In genomic region chr7:28037220-28038010, GRCh38 we compare ENCODE assay signal across 1 cellular context.
A peak's percentile ranks its signal among the peaks of the same experiment; 100 is the strongest.
TF ChIP-seq lines count a peak whose summit lies in the region.

No MANE protein-coding gene starts in this region.

TF ChIP-seq in GM12878, 131 proteins besides CTCF, POLR2A, EP300 and RAD21 (continued from another document):
- TF ChIP-seq, protein P1, sequence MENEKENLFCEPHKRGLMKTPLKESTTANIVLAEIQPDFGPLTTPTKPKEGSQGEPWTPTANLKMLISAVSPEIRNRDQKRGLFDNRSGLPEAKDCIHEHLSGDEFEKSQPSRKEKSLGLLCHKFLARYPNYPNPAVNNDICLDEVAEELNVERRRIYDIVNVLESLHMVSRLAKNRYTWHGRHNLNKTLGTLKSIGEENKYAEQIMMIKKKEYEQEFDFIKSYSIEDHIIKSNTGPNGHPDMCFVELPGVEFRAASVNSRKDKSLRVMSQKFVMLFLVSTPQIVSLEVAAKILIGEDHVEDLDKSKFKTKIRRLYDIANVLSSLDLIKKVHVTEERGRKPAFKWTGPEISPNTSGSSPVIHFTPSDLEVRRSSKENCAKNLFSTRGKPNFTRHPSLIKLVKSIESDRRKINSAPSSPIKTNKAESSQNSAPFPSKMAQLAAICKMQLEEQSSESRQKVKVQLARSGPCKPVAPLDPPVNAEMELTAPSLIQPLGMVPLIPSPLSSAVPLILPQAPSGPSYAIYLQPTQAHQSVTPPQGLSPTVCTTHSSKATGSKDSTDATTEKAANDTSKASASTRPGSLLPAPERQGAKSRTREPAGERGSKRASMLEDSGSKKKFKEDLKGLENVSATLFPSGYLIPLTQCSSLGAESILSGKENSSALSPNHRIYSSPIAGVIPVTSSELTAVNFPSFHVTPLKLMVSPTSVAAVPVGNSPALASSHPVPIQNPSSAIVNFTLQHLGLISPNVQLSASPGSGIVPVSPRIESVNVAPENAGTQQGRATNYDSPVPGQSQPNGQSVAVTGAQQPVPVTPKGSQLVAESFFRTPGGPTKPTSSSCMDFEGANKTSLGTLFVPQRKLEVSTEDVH (IDR thresholded peaks at IDR 0.05; ENCODE audit: low read depth, partially characterized antibody) = no peak
- TF ChIP-seq SP1 (IDR thresholded peaks at IDR 0.05; ENCODE audit: low read depth, low read length) (peak; percentile 16), SMC3 (IDR thresholded peaks at IDR 0.05; ENCODE audit: borderline replicate concordance, low read length) (no peak), RB1 (IDR thresholded peaks at IDR 0.05; ENCODE audit: borderline replicate concordance) (no peak), IKZF2 (IDR thresholded peaks at IDR 0.05) (peak; percentile 80 to 89), LARP7 (IDR thresholded peaks at IDR 0.05) (no peak), TARDBP (IDR thresholded peaks at IDR 0.05; ENCODE audit: borderline replicate concordance) (no peak), ZNF687 (IDR thresholded peaks at IDR 0.05) (no peak), CBFB (IDR thresholded peaks at IDR 0.05; ENCODE audit: low read depth) (no peak), SRF (IDR thresholded peaks at IDR 0.05; ENCODE audit: low read depth in 2 of 2, low read length in 2 of 2) (peak in 1 of 2 experiments; percentile 64; a peak in 1 of 4 replicates)
- TF ChIP-seq, protein P2, sequence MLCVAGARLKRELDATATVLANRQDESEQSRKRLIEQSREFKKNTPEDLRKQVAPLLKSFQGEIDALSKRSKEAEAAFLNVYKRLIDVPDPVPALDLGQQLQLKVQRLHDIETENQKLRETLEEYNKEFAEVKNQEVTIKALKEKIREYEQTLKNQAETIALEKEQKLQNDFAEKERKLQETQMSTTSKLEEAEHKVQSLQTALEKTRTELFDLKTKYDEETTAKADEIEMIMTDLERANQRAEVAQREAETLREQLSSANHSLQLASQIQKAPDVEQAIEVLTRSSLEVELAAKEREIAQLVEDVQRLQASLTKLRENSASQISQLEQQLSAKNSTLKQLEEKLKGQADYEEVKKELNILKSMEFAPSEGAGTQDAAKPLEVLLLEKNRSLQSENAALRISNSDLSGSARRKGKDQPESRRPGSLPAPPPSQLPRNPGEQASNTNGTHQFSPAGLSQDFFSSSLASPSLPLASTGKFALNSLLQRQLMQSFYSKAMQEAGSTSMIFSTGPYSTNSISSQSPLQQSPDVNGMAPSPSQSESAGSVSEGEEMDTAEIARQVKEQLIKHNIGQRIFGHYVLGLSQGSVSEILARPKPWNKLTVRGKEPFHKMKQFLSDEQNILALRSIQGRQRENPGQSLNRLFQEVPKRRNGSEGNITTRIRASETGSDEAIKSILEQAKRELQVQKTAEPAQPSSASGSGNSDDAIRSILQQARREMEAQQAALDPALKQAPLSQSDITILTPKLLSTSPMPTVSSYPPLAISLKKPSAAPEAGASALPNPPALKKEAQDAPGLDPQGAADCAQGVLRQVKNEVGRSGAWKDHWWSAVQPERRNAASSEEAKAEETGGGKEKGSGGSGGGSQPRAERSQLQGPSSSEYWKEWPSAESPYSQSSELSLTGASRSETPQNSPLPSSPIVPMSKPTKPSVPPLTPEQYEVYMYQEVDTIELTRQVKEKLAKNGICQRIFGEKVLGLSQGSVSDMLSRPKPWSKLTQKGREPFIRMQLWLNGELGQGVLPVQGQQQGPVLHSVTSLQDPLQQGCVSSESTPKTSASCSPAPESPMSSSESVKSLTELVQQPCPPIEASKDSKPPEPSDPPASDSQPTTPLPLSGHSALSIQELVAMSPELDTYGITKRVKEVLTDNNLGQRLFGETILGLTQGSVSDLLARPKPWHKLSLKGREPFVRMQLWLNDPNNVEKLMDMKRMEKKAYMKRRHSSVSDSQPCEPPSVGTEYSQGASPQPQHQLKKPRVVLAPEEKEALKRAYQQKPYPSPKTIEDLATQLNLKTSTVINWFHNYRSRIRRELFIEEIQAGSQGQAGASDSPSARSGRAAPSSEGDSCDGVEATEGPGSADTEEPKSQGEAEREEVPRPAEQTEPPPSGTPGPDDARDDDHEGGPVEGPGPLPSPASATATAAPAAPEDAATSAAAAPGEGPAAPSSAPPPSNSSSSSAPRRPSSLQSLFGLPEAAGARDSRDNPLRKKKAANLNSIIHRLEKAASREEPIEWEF (IDR thresholded peaks at IDR 0.05; ENCODE audit: insufficient replicate concordance, low read depth, low read length) = no peak
